Comparison of ENCODE assay signal across 19 cellular contexts in the genomic region with DNA sequence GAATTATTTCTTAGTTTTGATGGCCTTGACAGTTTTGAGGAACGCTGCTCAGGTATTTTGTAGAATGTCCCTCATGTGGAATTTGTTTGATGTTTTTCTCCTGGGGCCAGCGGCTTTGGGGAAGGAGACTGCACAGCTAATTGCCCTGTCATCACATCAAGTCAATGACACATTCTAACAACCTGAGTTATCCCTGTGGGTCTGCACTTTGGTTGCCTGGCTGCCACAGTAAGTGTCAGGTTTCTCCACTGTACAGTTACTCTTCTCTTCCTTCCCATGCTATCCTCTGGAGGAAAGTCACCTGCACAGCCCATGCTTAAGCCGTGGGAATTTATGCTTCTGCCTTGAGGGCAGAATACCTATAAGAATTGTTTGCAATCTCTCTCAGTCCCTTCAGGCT. TPM values are rescaled to one million over a fixed set of nuclear protein-coding genes. Genes with fewer than 3 reads are reported as not detected.
A peak's percentile ranks its signal among the peaks of the same experiment; 100 is the strongest.
DNase-seq lines count a peak whose midpoint lies in the region; ATAC-seq, FAIRE-seq and TF ChIP-seq lines count a peak whose summit lies in the region.
"Had no signal": no experiment of that assay in that cellular context is flagged by ENCODE, and none has a peak within 500 bp of the region (broad histone marks: within the 10 kb centered on the region; RNA-seq: fewer than 3 reads in every experiment).

No MANE protein-coding gene starts in this region.

- no peaks in the 10 kb centered on the region for H3K4me1 ChIP-seq in foreskin keratinocyte
- H3K4me1 ChIP-seq: BE2C had no signal

- FAIRE-seq in HTR-8/SVneo (lab: Jason Lieb, UNC), result peak; percentile 28
- FAIRE-seq: GM12878 had no signal

- peaks cover 37% of the 10 kb centered on the region for H3K27me3 ChIP-seq in foreskin keratinocyte

- DNase-seq in ELF-1 (ENCODE audit: low read depth, low spot score) (peak; percentile 58), HTR-8/SVneo (ENCODE audit: insufficient read length, low spot score) (no peak), NCI-H510A (lab: John Stamatoyannopoulos, UW) (peak; percentile 19), foreskin keratinocyte (peak; percentile 1 to 13), NCI-H1694 treated with DMSO at 0.1 percent for 48 hours (lab: John Stamatoyannopoulos, UW) (no peak), midbrain (lab: John Stamatoyannopoulos, UW) (no peak)
- DNase-seq: BE2C; CD8-positive, alpha-beta memory T cell; GM23248; MG63; NCI-H1092 treated with DMSO at 0.1 percent for 48 hours; NCI-H524 treated with DMSO at 0.1 percent for 48 hours; Right ventricle myocardium superior; SK-N-SH had no signal

- ATAC-seq in foreskin keratinocyte, result peak; percentile 35
- no peak for ATAC-seq in GM21825 (IDR thresholded peaks at IDR 0.05; ENCODE audit: unreplicated experiment)
- no peak for ATAC-seq in SK-N-SH treated with all-trans-retinoic acid at 6 μM for 48 hours
- ATAC-seq: GM12878, Panc1 had no signal

- no peak overlapping the region for H3K27ac ChIP-seq in foreskin keratinocyte
- H3K27ac ChIP-seq: GM23248 had no signal

- TF ChIP-seq CTCF in foreskin keratinocyte (conservative IDR thresholded peaks at IDR 0.05), result no peak

TF ChIP-seq in SK-N-SH treated with all-trans-retinoic acid at 6 μM for 48 hours, 23 proteins besides CTCF, POLR2A, EP300 and RAD21:
- TF ChIP-seq CREB5 (CRISPR knock-in tag; IDR thresholded peaks at IDR 0.05; ENCODE audit: low read depth) (no peak), ISL1 (CRISPR knock-in tag; IDR thresholded peaks at IDR 0.05) (no peak), PPARA (CRISPR knock-in tag; IDR thresholded peaks at IDR 0.05; ENCODE audit: borderline replicate concordance) (no peak), PATZ1 (CRISPR knock-in tag; IDR thresholded peaks at IDR 0.05; ENCODE audit: borderline replicate concordance) (no peak), RARB (CRISPR knock-in tag; IDR thresholded peaks at IDR 0.05) (no peak), ZFP3 (CRISPR knock-in tag; IDR thresholded peaks at IDR 0.05) (no peak)
- TF ChIP-seq, protein P1, sequence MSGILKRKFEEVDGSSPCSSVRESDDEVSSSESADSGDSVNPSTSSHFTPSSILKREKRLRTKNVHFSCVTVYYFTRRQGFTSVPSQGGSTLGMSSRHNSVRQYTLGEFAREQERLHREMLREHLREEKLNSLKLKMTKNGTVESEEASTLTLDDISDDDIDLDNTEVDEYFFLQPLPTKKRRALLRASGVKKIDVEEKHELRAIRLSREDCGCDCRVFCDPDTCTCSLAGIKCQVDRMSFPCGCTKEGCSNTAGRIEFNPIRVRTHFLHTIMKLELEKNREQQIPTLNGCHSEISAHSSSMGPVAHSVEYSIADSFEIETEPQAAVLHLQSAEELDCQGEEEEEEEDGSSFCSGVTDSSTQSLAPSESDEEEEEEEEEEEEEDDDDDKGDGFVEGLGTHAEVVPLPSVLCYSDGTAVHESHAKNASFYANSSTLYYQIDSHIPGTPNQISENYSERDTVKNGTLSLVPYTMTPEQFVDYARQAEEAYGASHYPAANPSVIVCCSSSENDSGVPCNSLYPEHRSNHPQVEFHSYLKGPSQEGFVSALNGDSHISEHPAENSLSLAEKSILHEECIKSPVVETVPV (CRISPR knock-in tag; IDR thresholded peaks at IDR 0.05), result no peak

RNA-seq across cellular contexts. Expression of gene TREML4, which starts 1.4 kb away (rescaled TPM):
- not detected in 2 replicates for total RNA-seq in foreskin keratinocyte
- polyA plus RNA-seq in foreskin keratinocyte, result not detected in 2 replicates
- total RNA-seq: CD8-positive, alpha-beta memory T cell; GM12878; GM23248; Right ventricle myocardium superior had no signal
- polyA plus RNA-seq: AG04450; CD8-positive, alpha-beta memory T cell; GM12878; GM23248; SK-N-SH had no signal

RNA-seq across cellular contexts. Expression of gene TREML2, which starts 25.8 kb away (rescaled TPM):
- 0.07 and 0.17 TPM in 2 replicates for total RNA-seq in foreskin keratinocyte
- polyA plus RNA-seq in foreskin keratinocyte, result 0.04 and 0.18 TPM in 2 replicates
- total RNA-seq: GM23248, Right ventricle myocardium superior had no signal
- polyA plus RNA-seq: AG04450, GM23248, SK-N-SH had no signal

RNA-seq across cellular contexts. Expression of gene TREM1, which starts 59.7 kb away (rescaled TPM):
- not detected in 2 replicates for total RNA-seq in foreskin keratinocyte
- polyA plus RNA-seq in foreskin keratinocyte, result not detected in 2 replicates
- total RNA-seq: CD8-positive, alpha-beta memory T cell; GM23248 had no signal
- polyA plus RNA-seq: AG04450; CD8-positive, alpha-beta memory T cell; GM23248; SK-N-SH had no signal

Comparison
In these comparisons a context has a peak if more than half of its experiments do, and no peak if none do; other contexts are left out.
1. DNase-seq: peak in ELF-1 (single experiment), NCI-H510A (single experiment) and foreskin keratinocyte (2 of 2); none in HTR-8/SVneo (single experiment), NCI-H1694 treated with DMSO at 0.1 percent for 48 hours (single experiment) and midbrain (single experiment).